Comparison of ENCODE assay signal across 1 cellular context in the genomic region with DNA sequence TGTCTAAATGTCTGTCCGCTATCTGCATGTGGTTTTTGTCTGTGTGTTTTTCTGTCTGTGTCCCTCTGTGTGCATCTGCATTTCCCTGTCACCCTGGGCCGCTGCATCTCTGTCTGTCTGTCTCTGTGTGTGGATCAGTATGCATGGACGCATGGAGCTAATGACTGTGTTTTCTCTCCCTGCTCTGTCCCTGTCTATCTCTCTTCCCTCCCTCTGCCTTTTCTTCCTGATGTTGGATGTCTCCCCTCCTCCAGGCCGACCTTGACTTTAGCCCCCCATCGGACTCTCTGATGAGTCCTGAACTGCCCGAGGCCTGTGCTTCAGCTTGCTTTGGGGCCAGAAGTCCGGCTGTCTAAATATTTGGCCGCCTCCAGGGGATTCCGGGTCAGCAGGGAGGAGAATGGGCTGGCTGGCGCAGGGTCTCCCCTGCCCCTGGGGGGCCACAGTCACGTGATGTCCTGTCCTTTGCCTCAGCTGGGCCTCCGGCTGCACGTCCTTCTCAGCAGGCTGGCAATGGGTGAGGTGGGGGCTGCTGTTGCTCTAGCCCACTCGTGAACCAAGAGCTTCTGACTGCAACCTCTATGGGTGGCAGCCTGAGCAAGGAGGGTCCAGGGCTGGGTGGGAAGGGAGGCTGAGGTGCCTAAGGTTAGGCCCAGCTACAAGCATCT.
TF ChIP-seq lines count a peak whose summit lies in the region.

No MANE protein-coding gene starts in this region.

TF ChIP-seq in HepG2, 621 proteins besides CTCF, POLR2A, EP300 and RAD21 (continued from another document and continues in another):
- peak; percentile 95 for TF ChIP-seq ZBED4 (CRISPR knock-in tag; IDR thresholded peaks at IDR 0.05; ENCODE audit: borderline replicate concordance)
- TF ChIP-seq HOXA9 (CRISPR knock-in tag; IDR thresholded peaks at IDR 0.05; ENCODE audit: borderline replicate concordance): peak; percentile 52; the same call in 1 of the 2 replicates
- TF ChIP-seq ZNF792 (CRISPR knock-in tag; IDR thresholded peaks at IDR 0.05): no peak
- peak; percentile 95 for TF ChIP-seq PPARG (CRISPR knock-in tag; conservative IDR thresholded peaks at IDR 0.05)
- TF ChIP-seq ZNF598 (CRISPR knock-in tag; IDR thresholded peaks at IDR 0.05; ENCODE audit: borderline replicate concordance): no peak; the same call in 1 of the 2 replicates
- TF ChIP-seq ATF6 (CRISPR knock-in tag; conservative IDR thresholded peaks at IDR 0.05): no peak
- TF ChIP-seq CBX2 (IDR thresholded peaks at IDR 0.05; ENCODE audit: low read depth, low read length): no peak
- TF ChIP-seq CBX2 (CRISPR knock-in tag; IDR thresholded peaks at IDR 0.05; ENCODE audit: low read depth): no peak
- TF ChIP-seq, protein P1, sequence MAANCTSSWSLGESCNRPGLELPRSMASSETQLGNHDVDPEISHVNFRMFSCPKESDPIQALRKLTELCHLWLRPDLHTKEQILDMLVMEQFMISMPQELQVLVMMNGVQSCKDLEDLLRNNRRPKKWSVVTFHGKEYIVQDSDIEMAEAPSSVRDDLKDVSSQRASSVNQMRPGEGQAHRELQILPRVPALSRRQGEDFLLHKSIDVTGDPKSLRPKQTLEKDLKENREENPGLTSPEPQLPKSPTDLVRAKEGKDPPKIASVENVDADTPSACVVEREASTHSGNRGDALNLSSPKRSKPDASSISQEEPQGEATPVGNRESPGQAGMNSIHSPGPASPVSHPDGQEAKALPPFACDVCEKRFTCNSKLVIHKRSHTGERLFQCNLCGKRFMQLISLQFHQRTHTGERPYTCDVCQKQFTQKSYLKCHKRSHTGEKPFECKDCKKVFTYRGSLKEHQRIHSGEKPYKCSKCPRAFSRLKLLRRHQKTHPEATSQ (CRISPR knock-in tag; IDR thresholded peaks at IDR 0.05; ENCODE audit: borderline replicate concordance): peak; percentile 90; the same call in 1 of the 2 replicates
- peak; percentile 79 for TF ChIP-seq SNAPC4 (CRISPR knock-in tag; IDR thresholded peaks at IDR 0.05)
- TF ChIP-seq ZBTB42 (CRISPR knock-in tag; IDR thresholded peaks at IDR 0.05): no peak; the same call in 1 of the 2 replicates
- TF ChIP-seq ZNF318 (CRISPR knock-in tag; IDR thresholded peaks at IDR 0.05): no peak
- TF ChIP-seq MIXL1 (CRISPR knock-in tag; IDR thresholded peaks at IDR 0.05): peak; percentile 78
- TF ChIP-seq ZNF333 (CRISPR knock-in tag; IDR thresholded peaks at IDR 0.05; ENCODE audit: borderline replicate concordance): 0 out of 2 replicates have a peak, but pooled peaks have one; percentile 55
- TF ChIP-seq ZNF362 (CRISPR knock-in tag; IDR thresholded peaks at IDR 0.05; ENCODE audit: borderline replicate concordance): peak; percentile 64; the same call in 1 of the 2 replicates
- TF ChIP-seq, protein P2, sequence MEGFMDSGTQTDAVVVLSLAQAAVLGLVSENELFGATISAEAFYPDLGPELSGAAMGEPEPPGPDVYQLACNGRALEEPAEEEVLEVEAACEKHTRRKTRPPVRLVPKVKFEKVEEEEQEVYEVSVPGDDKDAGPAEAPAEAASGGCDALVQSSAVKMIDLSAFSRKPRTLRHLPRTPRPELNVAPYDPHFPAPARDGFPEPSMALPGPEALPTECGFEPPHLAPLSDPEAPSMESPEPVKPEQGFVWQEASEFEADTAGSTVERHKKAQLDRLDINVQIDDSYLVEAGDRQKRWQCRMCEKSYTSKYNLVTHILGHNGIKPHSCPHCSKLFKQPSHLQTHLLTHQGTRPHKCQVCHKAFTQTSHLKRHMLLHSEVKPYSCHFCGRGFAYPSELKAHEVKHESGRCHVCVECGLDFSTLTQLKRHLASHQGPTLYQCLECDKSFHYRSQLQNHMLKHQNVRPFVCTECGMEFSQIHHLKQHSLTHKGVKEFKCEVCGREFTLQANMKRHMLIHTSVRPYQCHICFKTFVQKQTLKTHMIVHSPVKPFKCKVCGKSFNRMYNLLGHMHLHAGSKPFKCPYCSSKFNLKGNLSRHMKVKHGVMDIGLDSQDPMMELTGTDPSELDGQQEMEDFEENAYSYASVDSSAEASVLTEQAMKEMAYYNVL (CRISPR knock-in tag; IDR thresholded peaks at IDR 0.05; ENCODE audit: borderline replicate concordance): peak; percentile 100
- TF ChIP-seq SNAI1 (CRISPR knock-in tag; IDR thresholded peaks at IDR 0.05; ENCODE audit: borderline replicate concordance): peak; percentile 71; the same call in 1 of the 2 replicates
- TF ChIP-seq ETV5 (CRISPR knock-in tag; IDR thresholded peaks at IDR 0.05; ENCODE audit: borderline replicate concordance): peak; percentile 77; the same call in 1 of the 2 replicates
- peak; percentile 97 for TF ChIP-seq HNF4A (CRISPR knock-in tag; IDR thresholded peaks at IDR 0.05)
- no peak for TF ChIP-seq ZFP62 (CRISPR knock-in tag; IDR thresholded peaks at IDR 0.05)
